ENCODE assay signal across 17 cellular contexts in genomic region chr2:37361416-37361815, GRCh38. TPM values are rescaled to one million over a fixed set of nuclear protein-coding genes. Genes with fewer than 3 reads are reported as not detected.
DNase-seq lines count a peak whose midpoint lies in the region; ATAC-seq and TF ChIP-seq lines count a peak whose summit lies in the region.
"Had no signal": no experiment of that assay in that cellular context is flagged by ENCODE, and none has a peak within 500 bp of the region (broad histone marks: within the 10 kb centered on the region; RNA-seq: fewer than 3 reads in every experiment).

No MANE protein-coding gene starts in this region.

- no TSS peak for BruUV-seq in mammary epithelial cell (replicated peaks; lab: Mats Ljungman, UMichigan)

- H3K4me2 ChIP-seq in mammary epithelial cell (ENCODE audit: insufficient read depth, low read depth, low read length), result peak overlapping the region; percentile 30
- H3K4me2 ChIP-seq: A549 had no signal

- H3K4me3 Mint-ChIP-seq in T-cell, result no peak overlapping the region

- peak overlapping the region; percentile 87 for H2AFZ ChIP-seq in mammary epithelial cell (ENCODE audit: low read depth, low read length)

- TF ChIP-seq CTCF in mammary epithelial cell (conservative IDR thresholded peaks at IDR 0.05 in 1 of 2, IDR thresholded peaks at IDR 0.05 in 1 of 2; ENCODE audit: extremely low read depth in 1 of 2, insufficient read depth in 1 of 2, low read depth in 1 of 2, low read length in 2 of 2), result no peak

- no peaks in the 10 kb centered on the region for H3K9me3 Mint-ChIP-seq in T-cell

- H3K4me1 Mint-ChIP-seq in T-cell, result no peaks in the 10 kb centered on the region

- H3K36me3 ChIP-seq in MG63 (no peaks in the 10 kb centered on the region), mammary epithelial cell (ENCODE audit: insufficient read depth, low read length) (no peaks in the 10 kb centered on the region)

- CTCF ChIA-PET in mammary epithelial cell (lab: Charles Lee; ENCODE audit: low non-redundant PET), result no interaction called here
- CTCF ChIA-PET in T-cell (lab: Charles Lee), result interaction anchor here in 1 of 2 donors (0.6 kb wide), 1 partner anchor 123 kb away, joined by 5 read pairs; no protein-coding TSS in a partner anchor

- H3K27me3 Mint-ChIP-seq in T-cell, result peaks cover 21 to 30% of the 10 kb centered on the region in 2 donors

- no peak overlapping the region for H3K27ac ChIP-seq in mammary epithelial cell (ENCODE audit: insufficient read depth, low read depth, low read length)
- H3K27ac ChIP-seq: A549 had no signal

- no peaks in the 10 kb centered on the region for H3K27me3 ChIP-seq in MG63
- H3K27me3 ChIP-seq in mammary epithelial cell (ENCODE audit: insufficient read depth, low read length), result no peaks in the 10 kb centered on the region

- H3K79me2 ChIP-seq in mammary epithelial cell (ENCODE audit: insufficient read depth, low read length), result no peaks in the 10 kb centered on the region

- 20% methylated on average over 1 of the region's 1 CpG for WGBS in mammary epithelial cell (ENCODE audit: low coverage, missing lambda C conversion rate)

- in situ Hi-C loops in mammary epithelial cell (cut with MboI; ENCODE audit: low sequenced_read_pairs in 2 of 2), result no loop called here

- no peak overlapping the region for H3K9ac ChIP-seq in mammary epithelial cell (ENCODE audit: insufficient read depth, low read length)

- POLR2A ChIA-PET in T-cell (lab: Charles Lee), result no interaction called here

- no peaks in the 10 kb centered on the region for H3K36me3 Mint-ChIP-seq in T-cell

- DNase-seq in CD1c-positive myeloid dendritic cell (ENCODE audit: extremely low spot score) (peak; percentile 47), MG63 (peak; percentile 68), mammary epithelial cell (peak; percentile 85), kidney tubule cell (ENCODE audit: low spot score) (peak; percentile 33), posterior cingulate gyrus (no peak), T-cell (no peak), NCI-H2227 (lab: John Stamatoyannopoulos, UW; ENCODE audit: unreplicated experiment) (no peak)
- DNase-seq: C1 segment of cervical spinal cord, KBM-7, NCI-H1105, NCI-H1694, NCI-H446 treated with DMSO at 0.1 percent for 48 hours, NCI-H774, PC-3 had no signal

- no peak for ATAC-seq in T-cell (replicated peaks in 1 of 4)
- ATAC-seq in HG03378 (IDR thresholded peaks at IDR 0.05; ENCODE audit: unreplicated experiment), result no peak
- ATAC-seq: A549, PC-3 had no signal

- intact Hi-C loops in mammary epithelial cell (cut with micrococcal nuclease), result loop anchor here (1.0 kb wide), 1 partner anchor 27 kb away; no protein-coding TSS in a partner anchor
- intact Hi-C loops in posterior cingulate gyrus (cut with DNase I), result no loop called here

- no peak overlapping the region for H3K27ac Mint-ChIP-seq in T-cell

- H3K4me3 ChIP-seq in MG63 (no peak overlapping the region), mammary epithelial cell (replicated peaks in 1 of 3; ENCODE audit: insufficient read depth in 1 of 3, low read depth in 2 of 3, low read length in 3 of 3) (no peak overlapping the region)
- H3K4me3 ChIP-seq: A549 had no signal

- dilution Hi-C loops in mammary epithelial cell (cut with HindIII; ENCODE audit: low sequenced_read_pairs), result no loop called here

- H4K20me1 ChIP-seq in mammary epithelial cell (ENCODE audit: insufficient read depth, low read length), result no peaks in the 10 kb centered on the region

- H3K9me3 ChIP-seq in MG63 (no peaks in the 10 kb centered on the region), mammary epithelial cell (replicated peaks; ENCODE audit: insufficient read depth, low read length) (no peaks in the 10 kb centered on the region)
- H3K9me3 ChIP-seq: A549 had no signal

- H3K4me1 ChIP-seq in mammary epithelial cell (ENCODE audit: insufficient read depth, low read length), result peaks cover 12% of the 10 kb centered on the region
- H3K4me1 ChIP-seq: A549 had no signal

RNA-seq across cellular contexts. Expression of gene QPCT, which starts 17.0 kb away (rescaled TPM):
- 0.59 and 3.4 TPM in 2 replicates for total RNA-seq in MG63 (2014; rRNA removed; shearing (Covaris generic); ENCODE audit: low replicate concordance)
- total RNA-seq in mammary epithelial cell (10 to 100 TPM in 1 of 2 donors, under 1 TPM in 1; 0.33 to 14.3 TPM), T-cell (1 to 10 TPM in 3 of 5 donors, not detected in 2; 1.1 to 3.1 (median 1.5) TPM)
- 4.0 TPM for polyA plus RNA-seq in mammary epithelial cell
- polyA minus RNA-seq in mammary epithelial cell, result 26.6 TPM
- total RNA-seq: H4, PC-3 had no signal

RNA-seq across cellular contexts. Expression of gene PRKD3, which starts 36.8 kb away (rescaled TPM):
- total RNA-seq in MG63 (2014; rRNA removed; shearing (Covaris generic); ENCODE audit: low replicate concordance), result 27.8 and 52.4 TPM in 2 replicates
- 10 to 100 TPM; 43.0 to 43.3 TPM for total RNA-seq in mammary epithelial cell
- polyA plus RNA-seq in mammary epithelial cell, result 20.3 TPM
- 38.5 TPM for polyA minus RNA-seq in mammary epithelial cell
- 10 to 100 TPM; 30.6 to 45.5 (median 36.9) TPM for total RNA-seq in T-cell

Comparison
In these comparisons a context has a peak if more than half of its experiments do, and no peak if none do; other contexts are left out.
1. DNase-seq: peak in CD1c-positive myeloid dendritic cell (single experiment), MG63 (single experiment), mammary epithelial cell (single experiment) and kidney tubule cell (single experiment); none in posterior cingulate gyrus (0 of 10), T-cell (0 of 34) and NCI-H2227 (single experiment).